12 cellular contexts compared by ENCODE assay signal in the genomic region with DNA sequence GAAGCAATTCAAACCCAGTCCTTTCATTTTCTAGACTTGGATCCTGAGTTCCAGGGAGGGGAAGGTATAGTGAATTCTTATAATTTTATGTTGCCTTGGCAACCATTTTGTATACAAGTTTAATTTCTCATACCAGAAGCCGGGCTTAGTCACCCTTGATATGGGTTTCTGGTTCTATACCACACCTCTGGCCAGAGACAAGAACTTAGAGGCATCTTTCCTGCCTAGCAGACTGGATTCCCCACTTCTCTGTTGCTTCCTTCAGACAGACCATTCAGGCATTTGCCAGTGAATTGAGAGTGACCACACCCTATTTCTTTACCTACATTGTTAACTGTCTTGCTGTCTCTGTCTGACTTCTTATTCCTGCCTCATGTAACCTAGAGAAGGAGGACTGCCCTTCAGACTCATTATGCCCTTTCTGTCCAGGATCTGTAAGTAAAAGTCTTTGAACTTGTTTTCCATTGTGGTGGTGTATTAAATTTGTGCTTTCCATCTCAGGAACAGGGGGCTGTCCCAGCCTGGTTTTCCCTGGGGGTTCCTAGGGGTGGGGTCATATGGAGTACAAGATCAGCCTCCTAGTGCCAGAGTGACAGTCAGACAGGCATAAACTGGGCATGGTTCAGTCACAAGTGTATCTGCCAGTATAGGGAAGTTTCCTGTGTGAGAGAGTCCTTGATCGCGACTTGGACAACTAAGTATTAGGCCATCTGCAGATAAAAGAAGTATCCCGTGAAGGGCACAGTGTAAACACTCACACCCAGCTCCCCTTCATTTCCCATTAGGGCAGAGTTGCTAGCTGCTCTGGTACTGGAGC. TPM values are rescaled to one million over a fixed set of nuclear protein-coding genes. Genes with fewer than 3 reads are reported as not detected.
DNase-seq lines count a peak whose midpoint lies in the region; ATAC-seq and TF ChIP-seq lines count a peak whose summit lies in the region.
"Had no signal": no experiment of that assay in that cellular context is flagged by ENCODE, and none has a peak within 500 bp of the region (broad histone marks: within the 10 kb centered on the region; RNA-seq: fewer than 3 reads in every experiment).

No MANE protein-coding gene starts in this region.

- no peak for TF ChIP-seq EP300 in gastroesophageal sphincter (IDR thresholded peaks at IDR 0.05)

- ATAC-seq in activated CD8-positive, alpha-beta memory T cell treated with anti-CD3 and anti-CD28 coated beads, Interleukin-2, amount 10 ng/mL, durations not matched to agents 7 days and 5 days, result peak; percentile 32
- peak; percentile 70 for ATAC-seq in T-helper 17 cell
- ATAC-seq in gastroesophageal sphincter, result no peak

- H3K4me1 ChIP-seq in smooth muscle cell (ENCODE audit: low read depth), result peaks cover 6% of the 10 kb centered on the region
- no peaks in the 10 kb centered on the region for H3K4me1 ChIP-seq in tibial artery
- H3K4me1 ChIP-seq in adrenal gland (replicated peaks in 1 of 2), result no peaks in the 10 kb centered on the region
- no peaks in the 10 kb centered on the region for H3K4me1 ChIP-seq in gastroesophageal sphincter
- H3K4me1 ChIP-seq: uterus had no signal

- H3K4me1 Mint-ChIP-seq in activated CD8-positive, alpha-beta memory T cell treated with anti-CD3 and anti-CD28 coated beads, Interleukin-2, amount 10 ng/mL, durations not matched to agents 7 days and 5 days, result peaks cover 19% of the 10 kb centered on the region
- peaks cover 54% of the 10 kb centered on the region for H3K4me1 Mint-ChIP-seq in T-helper 17 cell

- intact Hi-C loops in tibial artery (cut with DNase I; ENCODE audit: low total_unique reads) (no loop called here), adrenal gland (cut with DNase I) (loop anchor here in 1 of 2 donors (10.0 kb wide), 1 partner anchor 498 kb away; no protein-coding TSS in a partner anchor)

- H3K9me3 ChIP-seq in T-helper 17 cell (ENCODE audit: control insufficient read depth, low read length, poor library complexity, severe bottlenecking), result no peaks in the 10 kb centered on the region
- H3K9me3 ChIP-seq in smooth muscle cell (replicated peaks; ENCODE audit: low read depth), result no peaks in the 10 kb centered on the region
- H3K9me3 ChIP-seq in tibial artery, result no peaks in the 10 kb centered on the region
- no peaks in the 10 kb centered on the region for H3K9me3 ChIP-seq in adrenal gland (replicated peaks in 1 of 3)
- no peaks in the 10 kb centered on the region for H3K9me3 ChIP-seq in gastroesophageal sphincter
- H3K9me3 ChIP-seq: SJSA1, uterus had no signal

- H3K36me3 ChIP-seq in smooth muscle cell (ENCODE audit: low read depth), result no peaks in the 10 kb centered on the region
- H3K36me3 ChIP-seq in tibial artery, result no peaks in the 10 kb centered on the region
- no peaks in the 10 kb centered on the region for H3K36me3 ChIP-seq in adrenal gland (replicated peaks in 1 of 2)
- H3K36me3 ChIP-seq in gastroesophageal sphincter, result no peaks in the 10 kb centered on the region
- H3K36me3 ChIP-seq: SJSA1, uterus had no signal

- H3K79me2 ChIP-seq in smooth muscle cell (ENCODE audit: low read depth), result no peaks in the 10 kb centered on the region

- H3K27me3 ChIP-seq in smooth muscle cell (ENCODE audit: low read depth) (no peaks in the 10 kb centered on the region), tibial artery (no peaks in the 10 kb centered on the region), adrenal gland (no peaks in the 10 kb centered on the region), gastroesophageal sphincter (no peaks in the 10 kb centered on the region)
- H3K27me3 ChIP-seq: SJSA1, uterus had no signal

- H3K4me3 Mint-ChIP-seq in activated CD8-positive, alpha-beta memory T cell treated with anti-CD3 and anti-CD28 coated beads, Interleukin-2, amount 10 ng/mL, durations not matched to agents 7 days and 5 days, result peak overlapping the region; percentile 8
- peak overlapping the region; percentile 84 for H3K4me3 Mint-ChIP-seq in T-helper 17 cell

- peak; percentile 57 for DNase-seq in activated CD8-positive, alpha-beta memory T cell treated with anti-CD3 and anti-CD28 coated beads, Interleukin-2, amount 10 ng/mL, durations not matched to agents 7 days and 5 days
- no peak for DNase-seq in activated CD8-positive, alpha-beta memory T cell treated with anti-CD3 and anti-CD28 coated beads, Interleukin-2, amount 50 U/mL, for 48 hours
- peak in 1 of 3 donors; percentile 20 for DNase-seq in T-helper 17 cell
- peak; percentile 51 for DNase-seq in choroid plexus epithelial cell (ENCODE audit: low read depth)
- no peak for DNase-seq in smooth muscle cell (lab: John Stamatoyannopoulos, UW; ENCODE audit: unreplicated experiment)
- no peak for DNase-seq in tibial artery
- no peak for DNase-seq in adrenal gland
- DNase-seq: effector CD8-positive, alpha-beta T cell; uterus had no signal

- H2AFZ ChIP-seq in smooth muscle cell (ENCODE audit: low read depth), result no peak overlapping the region

- CTCF ChIA-PET in activated CD8-positive, alpha-beta memory T cell treated with anti-CD3 and anti-CD28 coated beads, Interleukin-2, amount 10 ng/mL, durations not matched to agents 7 days and 5 days (lab: Charles Lee), result interaction anchor here (0.8 to 8.6 kb wide), 3 partner anchors 112 to 222 kb away, joined by 3 to 152 read pairs (median 3); a partner anchor contains a TSS

- no peak overlapping the region for H3K9ac ChIP-seq in smooth muscle cell (ENCODE audit: low read depth)

- peaks cover 70% of the 10 kb centered on the region for H3K36me3 Mint-ChIP-seq in activated CD8-positive, alpha-beta memory T cell treated with anti-CD3 and anti-CD28 coated beads, Interleukin-2, amount 10 ng/mL, durations not matched to agents 7 days and 5 days
- no peaks in the 10 kb centered on the region for H3K36me3 Mint-ChIP-seq in T-helper 17 cell (ENCODE audit: low read depth)

- H3K27ac Mint-ChIP-seq in activated CD8-positive, alpha-beta memory T cell treated with anti-CD3 and anti-CD28 coated beads, Interleukin-2, amount 10 ng/mL, durations not matched to agents 7 days and 5 days, result peak overlapping the region; percentile 82
- H3K27ac Mint-ChIP-seq in T-helper 17 cell, result no peak overlapping the region

- H4K20me1 ChIP-seq in smooth muscle cell (ENCODE audit: low read depth), result no peaks in the 10 kb centered on the region

- no peaks in the 10 kb centered on the region for H3K27me3 Mint-ChIP-seq in activated CD8-positive, alpha-beta memory T cell treated with anti-CD3 and anti-CD28 coated beads, Interleukin-2, amount 10 ng/mL, durations not matched to agents 7 days and 5 days
- H3K27me3 Mint-ChIP-seq in T-helper 17 cell, result no peaks in the 10 kb centered on the region

- no peak for TF ChIP-seq POLR2A in adrenal gland (IDR thresholded peaks at IDR 0.05)
- TF ChIP-seq POLR2A in gastroesophageal sphincter (IDR thresholded peaks at IDR 0.05), result no peak

- no peak for TF ChIP-seq CTCF in choroid plexus epithelial cell (conservative IDR thresholded peaks at IDR 0.05; ENCODE audit: low read depth, low read length)
- no peak for TF ChIP-seq CTCF in smooth muscle cell (IDR thresholded peaks at IDR 0.05; ENCODE audit: borderline replicate concordance, insufficient read depth, poor library complexity, severe bottlenecking)
- TF ChIP-seq CTCF in tibial artery (IDR thresholded peaks at IDR 0.05), result no peak
- TF ChIP-seq CTCF in adrenal gland (IDR thresholded peaks at IDR 0.05), result no peak
- no peak for TF ChIP-seq CTCF in gastroesophageal sphincter (IDR thresholded peaks at IDR 0.05)

- H3K4me2 ChIP-seq in smooth muscle cell, result no peak overlapping the region

- H3F3A ChIP-seq in smooth muscle cell (ENCODE audit: low read depth), result peaks cover 6% of the 10 kb centered on the region

- peak overlapping the region; percentile 50 for H3K27ac ChIP-seq in smooth muscle cell (ENCODE audit: low read depth)
- no peak overlapping the region for H3K27ac ChIP-seq in tibial artery
- H3K27ac ChIP-seq in adrenal gland, result no peak overlapping the region
- H3K27ac ChIP-seq in gastroesophageal sphincter, result no peak overlapping the region
- H3K27ac ChIP-seq: uterus had no signal

- 84% methylated on average over 4 of the region's 4 CpGs for WGBS in smooth muscle cell (ENCODE audit: low lambda C conversion rate)
- WGBS in adrenal gland, 4 donors, result 61 to 68% (median 66%) methylated on average over 4 of the region's 4 CpGs
- 75 to 82% methylated on average over 2 to 4 of the region's 4 CpGs for WGBS in gastroesophageal sphincter (ENCODE audit: low coverage in 1 of 2), 2 donors

- H3K9me3 Mint-ChIP-seq in activated CD8-positive, alpha-beta memory T cell treated with anti-CD3 and anti-CD28 coated beads, Interleukin-2, amount 10 ng/mL, durations not matched to agents 7 days and 5 days (ENCODE audit: low read depth), result no peaks in the 10 kb centered on the region

- H3K4me3 ChIP-seq in choroid plexus epithelial cell (ENCODE audit: low read depth, low read length), result no peak overlapping the region
- H3K4me3 ChIP-seq in smooth muscle cell, result no peak overlapping the region
- H3K4me3 ChIP-seq in tibial artery, result no peak overlapping the region
- H3K4me3 ChIP-seq in adrenal gland, result no peak overlapping the region
- H3K4me3 ChIP-seq in gastroesophageal sphincter, result no peak overlapping the region
- H3K4me3 ChIP-seq: SJSA1, uterus had no signal

RNA-seq across cellular contexts. Expression of a gene that starts 27.4 kb away (rescaled TPM):
- total RNA-seq in activated CD8-positive, alpha-beta memory T cell treated with anti-CD3 and anti-CD28 coated beads, Interleukin-2, amount 10 ng/mL, durations not matched to agents 7 days and 5 days, result 10 to 100 TPM; 30.3 to 34.5 TPM
- 10 to 100 TPM; 45.7 to 47.6 TPM for total RNA-seq in T-helper 17 cell
- not detected in 2 replicates for total RNA-seq in smooth muscle cell
- polyA plus RNA-seq in smooth muscle cell, result not detected in 2 replicates
- total RNA-seq in adrenal gland, result 1 to 10 TPM in 7 of 8 donors, under 1 TPM in 1; 0.72 to 4.8 (median 2.5) TPM
- polyA plus RNA-seq in adrenal gland, result 1 to 10 TPM in 1 of 3 donors, under 1 TPM in 2; 0.34 to 1.4 (median 0.64) TPM
- 1 to 10 TPM in 3 of 4 donors, under 1 TPM in 1; 0.54 to 3.9 (median 2.0) TPM for total RNA-seq in gastroesophageal sphincter
- total RNA-seq: SJSA1 had no signal
- polyA plus RNA-seq: AG04450 had no signal

Comparison
In these comparisons a context has a peak if more than half of its experiments do, and no peak if none do; other contexts are left out.
1. DNase-seq: peak in activated CD8-positive, alpha-beta memory T cell treated with anti-CD3 and anti-CD28 coated beads, Interleukin-2, amount 10 ng/mL, durations not matched to agents 7 days and 5 days (single experiment) and choroid plexus epithelial cell (single experiment); none in activated CD8-positive, alpha-beta memory T cell treated with anti-CD3 and anti-CD28 coated beads, Interleukin-2, amount 50 U/mL, for 48 hours (single experiment), smooth muscle cell (single experiment), tibial artery (0 of 2) and adrenal gland (0 of 7).
2. RNA of a gene that starts 27.4 kb away (total RNA-seq): 45.7 to 47.6 TPM in T-helper 17 cell and 30.3 to 34.5 TPM in activated CD8-positive, alpha-beta memory T cell treated with anti-CD3 and anti-CD28 coated beads, Interleukin-2, amount 10 ng/mL, durations not matched to agents 7 days and 5 days; 0.72 to 4.8 TPM in adrenal gland, 0.54 to 3.9 TPM in gastroesophageal sphincter and not detected in smooth muscle cell; every median in the first group is over 4 times any median in the second.